In the genomic region with DNA sequence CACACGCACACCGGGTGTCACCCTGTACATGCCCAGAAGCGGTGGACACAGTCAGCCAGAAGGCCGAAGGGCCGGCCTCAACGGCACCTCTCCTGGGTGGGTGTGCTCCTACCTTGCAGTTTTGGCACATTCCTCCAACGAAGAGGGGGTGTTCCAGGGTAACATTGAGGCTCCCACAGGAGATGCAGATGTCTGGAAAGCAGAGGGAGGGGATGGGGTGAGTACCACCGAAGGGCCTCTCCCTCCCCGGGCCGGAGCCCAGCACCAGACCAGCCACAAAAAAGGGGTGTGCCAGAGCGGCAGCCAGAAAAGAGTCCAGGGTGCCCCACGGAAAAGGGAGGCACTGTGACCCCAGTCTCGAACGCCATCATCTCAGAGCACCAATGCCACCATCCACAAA, we compare ENCODE assay signal across 22 cellular contexts.
DNase-seq lines count a peak whose midpoint lies in the region; ATAC-seq and TF ChIP-seq lines count a peak whose summit lies in the region.
"Had no signal": no experiment of that assay in that cellular context is flagged by ENCODE, and none has a peak within 500 bp of the region (broad histone marks: within the 10 kb centered on the region; RNA-seq: fewer than 3 reads in every experiment).

No MANE protein-coding gene starts in this region.

- H4K8ac ChIP-seq in neuronal stem cell (ENCODE audit: low read depth, low read length): no peak overlapping the region

- H3K4me3 Mint-ChIP-seq in activated naive CD4-positive, alpha-beta T cell treated with anti-CD3 and anti-CD28 coated beads, Interleukin-2, amount 50 U/mL, for 24 hours: no peak overlapping the region
- H3K4me3 Mint-ChIP-seq in activated naive CD4-positive, alpha-beta T cell treated with anti-CD3 and anti-CD28 coated beads for 36 hours: no peak overlapping the region
- H3K4me3 Mint-ChIP-seq in CD4-positive, alpha-beta T cell: no peak overlapping the region
- H3K4me3 Mint-ChIP-seq: CD14-positive monocyte; CD4-positive, alpha-beta memory T cell; HFFc6 had no signal

- H3K4me1 ChIP-seq in neuronal stem cell (ENCODE audit: control insufficient read depth in 2 of 2, insufficient read depth in 1 of 2, low read depth in 1 of 2, low read length in 2 of 2): peaks cover 0 to 10% of the 10 kb centered on the region in 2 donors
- H3K4me1 ChIP-seq: A549, BE2C, HAP-1 had no signal

- CTCF ChIA-PET in activated naive CD4-positive, alpha-beta T cell treated with anti-CD3 and anti-CD28 coated beads for 36 hours (lab: Charles Lee): no interaction called here
- CTCF ChIA-PET in CD4-positive, alpha-beta T cell (lab: Charles Lee): no interaction called here

- H3K4me2 ChIP-seq in neuronal stem cell (ENCODE audit: insufficient read depth, low read length, poor library complexity, severe bottlenecking): no peak overlapping the region
- H3K4me2 ChIP-seq: A549; BLaER1 treated with 17β-estradiol and CSF1 and Interleukin-3, amounts not matched to agents 10 nM and 100 nM had no signal

- H2BK5ac ChIP-seq in neuronal stem cell (ENCODE audit: low read length): peak overlapping the region; percentile 10

- peaks cover 12% of the 10 kb centered on the region for H3K4me1 Mint-ChIP-seq in activated naive CD4-positive, alpha-beta T cell treated with anti-CD3 and anti-CD28 coated beads, Interleukin-2, amount 50 U/mL, for 24 hours
- no peaks in the 10 kb centered on the region for H3K4me1 Mint-ChIP-seq in activated naive CD4-positive, alpha-beta T cell treated with anti-CD3 and anti-CD28 coated beads for 36 hours (ENCODE audit: low read depth)
- H3K4me1 Mint-ChIP-seq in CD4-positive, alpha-beta T cell (ENCODE audit: low read depth): peaks cover 13% of the 10 kb centered on the region
- H3K4me1 Mint-ChIP-seq: CD14-positive monocyte had no signal

- H3K9ac ChIP-seq in neuronal stem cell (ENCODE audit: low read depth, low read length, poor library complexity): no peak overlapping the region

- no peak for ATAC-seq in CD4-positive, alpha-beta T cell (ENCODE audit: poor library complexity)
- no peak for ATAC-seq in HG03159 (IDR thresholded peaks at IDR 0.05; ENCODE audit: unreplicated experiment)
- ATAC-seq: A549 had no signal

- H3K9me3 ChIP-seq in CD4-positive, alpha-beta T cell (ENCODE audit: control insufficient read depth, low read length): no peaks in the 10 kb centered on the region
- no peaks in the 10 kb centered on the region for H3K9me3 ChIP-seq in neuronal stem cell (replicated peaks in 1 of 2; ENCODE audit: control insufficient read depth in 2 of 2, insufficient read depth in 1 of 2, low read depth in 1 of 2, low read length in 2 of 2)
- H3K9me3 ChIP-seq: A549; BE2C; BLaER1 treated with 17β-estradiol and CSF1 and Interleukin-3, amounts not matched to agents 10 nM and 100 nM; HAP-1 had no signal

- no peak overlapping the region for H3K23ac ChIP-seq in neuronal stem cell (ENCODE audit: low read depth, low read length, poor library complexity)

- no peak overlapping the region for H3K4me3 ChIP-seq in neuronal stem cell (ENCODE audit: low read length in 2 of 2)
- H3K4me3 ChIP-seq: A549; BLaER1 treated with 17β-estradiol and CSF1 and Interleukin-3, amounts not matched to agents 10 nM and 100 nM; HAP-1 had no signal

- WGBS in neuronal stem cell (ENCODE audit: extremely low coverage in 2 of 2, insufficient read length in 2 of 2, insufficient replicate concordance in 1 of 2), 2 donors: no CpG with 5 or more reads among the region's 14 CpGs

- peak overlapping the region; percentile 51 for H3K27ac Mint-ChIP-seq in activated naive CD4-positive, alpha-beta T cell treated with anti-CD3 and anti-CD28 coated beads, Interleukin-2, amount 50 U/mL, for 24 hours
- H3K27ac Mint-ChIP-seq in activated naive CD4-positive, alpha-beta T cell treated with anti-CD3 and anti-CD28 coated beads for 36 hours: no peak overlapping the region
- no peak overlapping the region for H3K27ac Mint-ChIP-seq in CD4-positive, alpha-beta T cell
- H3K27ac Mint-ChIP-seq: CD14-positive monocyte; CD4-positive, alpha-beta memory T cell; HFFc6 had no signal

- no peaks in the 10 kb centered on the region for H3K27me3 ChIP-seq in CD4-positive, alpha-beta T cell (ENCODE audit: control insufficient read depth, insufficient read depth, low read length)
- H3K27me3 ChIP-seq in neuronal stem cell (ENCODE audit: control insufficient read depth in 3 of 3, insufficient read depth in 3 of 3, low read depth in 1 of 3, low read length in 3 of 3): no peaks in the 10 kb centered on the region
- H3K27me3 ChIP-seq: BE2C; BLaER1 treated with 17β-estradiol and CSF1 and Interleukin-3, amounts not matched to agents 10 nM and 100 nM had no signal

- no peak overlapping the region for H2BK120ac ChIP-seq in neuronal stem cell (ENCODE audit: low read depth, low read length)

- H3K36me3 ChIP-seq in neuronal stem cell (replicated peaks in 1 of 2; ENCODE audit: control insufficient read depth in 2 of 2, insufficient read depth in 2 of 2, low read length in 2 of 2): peaks cover 72 to 92% of the 10 kb centered on the region in 2 donors

- H3K27me3 Mint-ChIP-seq in activated naive CD4-positive, alpha-beta T cell treated with anti-CD3 and anti-CD28 coated beads, Interleukin-2, amount 50 U/mL, for 24 hours: no peaks in the 10 kb centered on the region
- no peaks in the 10 kb centered on the region for H3K27me3 Mint-ChIP-seq in activated naive CD4-positive, alpha-beta T cell treated with anti-CD3 and anti-CD28 coated beads for 36 hours (ENCODE audit: low read depth)
- no peaks in the 10 kb centered on the region for H3K27me3 Mint-ChIP-seq in CD4-positive, alpha-beta T cell
- H3K27me3 Mint-ChIP-seq: CD4-positive, alpha-beta memory T cell had no signal

- peaks cover 19% of the 10 kb centered on the region for H3K79me1 ChIP-seq in neuronal stem cell (ENCODE audit: low read depth, low read length)

- H2AFZ ChIP-seq in neuronal stem cell (ENCODE audit: low read length): no peak overlapping the region

- no peaks in the 10 kb centered on the region for H3K9me3 Mint-ChIP-seq in activated naive CD4-positive, alpha-beta T cell treated with anti-CD3 and anti-CD28 coated beads, Interleukin-2, amount 50 U/mL, for 24 hours
- H3K9me3 Mint-ChIP-seq in activated naive CD4-positive, alpha-beta T cell treated with anti-CD3 and anti-CD28 coated beads for 36 hours: no peaks in the 10 kb centered on the region
- H3K9me3 Mint-ChIP-seq in CD4-positive, alpha-beta T cell: no peaks in the 10 kb centered on the region
- H3K9me3 Mint-ChIP-seq: CD14-positive monocyte; CD4-positive, alpha-beta memory T cell; HFFc6 had no signal

- peaks cover 6% of the 10 kb centered on the region for H3K36me3 Mint-ChIP-seq in activated naive CD4-positive, alpha-beta T cell treated with anti-CD3 and anti-CD28 coated beads, Interleukin-2, amount 50 U/mL, for 24 hours
- peaks cover 39% of the 10 kb centered on the region for H3K36me3 Mint-ChIP-seq in activated naive CD4-positive, alpha-beta T cell treated with anti-CD3 and anti-CD28 coated beads for 36 hours (ENCODE audit: low read depth)
- H3K36me3 Mint-ChIP-seq in CD4-positive, alpha-beta T cell (ENCODE audit: low read depth): peaks cover 80% of the 10 kb centered on the region

- no peak for DNase-seq in activated naive CD4-positive, alpha-beta T cell treated with anti-CD3 and anti-CD28 coated beads for 36 hours
- DNase-seq in CD4-positive, alpha-beta T cell: no peak
- DNase-seq in neuronal stem cell (ENCODE audit: low spot score): no peak
- no peak for DNase-seq in NCI-H1417 treated with DMSO at 0.1 percent for 48 hours (lab: John Stamatoyannopoulos, UW)
- DNase-seq: 8988T; ACHN; AML-193; BE2C; Calu3; CD4-positive, alpha-beta memory T cell; COR-L47; DMS53; DMS79 treated with DMSO at 0.1 percent for 48 hours; GF-D8; GOT3; HFFc6 had no signal

- TF ChIP-seq CTCF in CD4-positive, alpha-beta T cell (IDR thresholded peaks at IDR 0.05): no peak

- intact Hi-C loops in activated naive CD4-positive, alpha-beta T cell treated with anti-CD3 and anti-CD28 coated beads for 36 hours (cut with micrococcal nuclease): no loop called here
- intact Hi-C loops in CD4-positive, alpha-beta T cell (cut with DNase I, micrococcal nuclease): no loop called here

- no peak overlapping the region for H3K18ac ChIP-seq in neuronal stem cell (ENCODE audit: low read length)

- no peak overlapping the region for H2BK12ac ChIP-seq in neuronal stem cell (ENCODE audit: low read length)

- H2BK15ac ChIP-seq in neuronal stem cell (ENCODE audit: low read length): no peak overlapping the region

- no peak overlapping the region for H3K4ac ChIP-seq in neuronal stem cell (ENCODE audit: low read length)

- H2AK5ac ChIP-seq in neuronal stem cell (ENCODE audit: low read depth, low read length): no peak overlapping the region

- peak overlapping the region; percentile 3 for H3K27ac ChIP-seq in CD4-positive, alpha-beta T cell (ENCODE audit: low read depth, low read length)
- H3K27ac ChIP-seq in neuronal stem cell (replicated peaks; ENCODE audit: low read length): no peak overlapping the region
- H3K27ac ChIP-seq: A549; BLaER1 treated with 17β-estradiol and CSF1 and Interleukin-3, amounts not matched to agents 10 nM and 100 nM had no signal

- POLR2A ChIA-PET in CD4-positive, alpha-beta T cell (lab: Charles Lee): no interaction called here

- H3K14ac ChIP-seq in neuronal stem cell (ENCODE audit: low read length): no peak overlapping the region

- H4K91ac ChIP-seq in neuronal stem cell (ENCODE audit: low read depth, low read length, poor library complexity): no peak overlapping the region
